1 cellular context compared by ENCODE assay signal in the genomic region with DNA sequence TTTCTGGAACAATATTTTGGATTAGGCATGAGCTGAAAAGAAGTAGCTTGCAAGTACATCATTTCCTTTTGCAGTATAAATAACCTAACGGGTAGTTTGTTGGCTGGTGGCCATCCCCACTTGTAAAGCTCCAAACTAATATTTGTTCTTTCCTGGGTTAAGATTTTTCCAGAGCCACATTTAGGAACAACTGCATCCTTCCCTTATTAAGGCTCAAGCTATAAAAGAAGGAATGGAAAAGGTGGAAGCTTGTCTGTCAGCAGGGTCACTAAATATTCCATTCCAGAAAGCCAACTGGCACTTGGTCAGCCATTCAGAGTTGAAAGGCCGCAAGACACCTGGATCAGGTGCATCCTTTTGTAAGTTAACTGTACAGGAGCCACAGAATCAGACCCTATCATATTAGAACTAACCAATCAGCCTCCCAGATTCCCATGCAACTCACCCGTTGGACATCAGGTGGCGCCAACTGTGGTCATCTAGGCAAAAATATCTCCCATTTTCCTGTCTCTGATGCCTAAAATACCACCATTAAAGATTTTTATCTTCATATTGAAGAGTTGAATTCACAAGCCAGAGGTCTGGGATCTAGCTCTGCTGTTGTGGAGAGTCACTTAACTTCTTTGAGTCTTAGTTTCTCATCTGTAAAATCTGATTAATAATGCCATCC.
TF ChIP-seq lines count a peak whose summit lies in the region.

No MANE protein-coding gene starts in this region.

TF ChIP-seq in Ishikawa, 13 proteins besides CTCF, POLR2A, EP300 and RAD21 (continued from another document):
- TF ChIP-seq TCF12 (IDR thresholded peaks at IDR 0.05; ENCODE audit: low read depth) (no peak), FOXM1 (IDR thresholded peaks at IDR 0.05; ENCODE audit: borderline replicate concordance, low read depth) (no peak), YY1 (IDR thresholded peaks at IDR 0.05; ENCODE audit: low read depth) (no peak)
